In genomic region chr1:92853299-92853698, GRCh38 we compare ENCODE assay signal across 28 cellular contexts. TPM values are rescaled to one million over a fixed set of nuclear protein-coding genes. Genes with fewer than 3 reads are reported as not detected.
DNase-seq lines count a peak whose midpoint lies in the region; ATAC-seq and TF ChIP-seq lines count a peak whose summit lies in the region.
"Had no signal": no experiment of that assay in that cellular context is flagged by ENCODE, and none has a peak within 500 bp of the region (broad histone marks: within the 10 kb centered on the region; RNA-seq: fewer than 3 reads in every experiment).

No MANE protein-coding gene starts in this region.

- TF ChIP-seq POLR2A in spleen (IDR thresholded peaks at IDR 0.05), result no peak

- H3K27me3 Mint-ChIP-seq in naive thymus-derived CD4-positive, alpha-beta T cell, result no peaks in the 10 kb centered on the region
- no peaks in the 10 kb centered on the region for H3K27me3 Mint-ChIP-seq in activated T-cell treated with anti-CD3 and anti-CD28 coated beads, Interleukin-2, amount 50 U/mL, for 72 hours (ENCODE audit: low read depth)
- H3K27me3 Mint-ChIP-seq: activated naive CD8-positive, alpha-beta T cell treated with anti-CD3 and anti-CD28 coated beads, Interleukin-2, amount 10 ng/mL, durations not matched to agents 7 days and 5 days; memory B cell; T-helper 17 cell had no signal

- H3K9me3 ChIP-seq in naive thymus-derived CD4-positive, alpha-beta T cell (ENCODE audit: control insufficient read depth in 2 of 3, low read length in 3 of 3), result no peaks in the 10 kb centered on the region
- H3K9me3 ChIP-seq in spleen, result peaks cover 0 to 4% (median 0%) of the 10 kb centered on the region in 8 donors
- H3K9me3 ChIP-seq: BE2C, ovary, testis had no signal

- no peak overlapping the region for H3K4me3 Mint-ChIP-seq in naive thymus-derived CD4-positive, alpha-beta T cell
- no peak overlapping the region for H3K4me3 Mint-ChIP-seq in activated T-cell treated with anti-CD3 and anti-CD28 coated beads, Interleukin-2, amount 50 U/mL, for 72 hours
- H3K4me3 Mint-ChIP-seq: activated naive CD8-positive, alpha-beta T cell treated with anti-CD3 and anti-CD28 coated beads, Interleukin-2, amount 10 ng/mL, durations not matched to agents 7 days and 5 days; memory B cell; T-helper 17 cell had no signal

- peaks cover 20 to 34% (median 24%) of the 10 kb centered on the region in 7 donors for H3K4me1 Mint-ChIP-seq in naive thymus-derived CD4-positive, alpha-beta T cell
- H3K4me1 Mint-ChIP-seq in activated T-cell treated with anti-CD3 and anti-CD28 coated beads, Interleukin-2, amount 50 U/mL, for 72 hours (ENCODE audit: low read depth), result peaks cover 20% of the 10 kb centered on the region

- no peak for TF ChIP-seq CTCF in spleen (IDR thresholded peaks at IDR 0.05 in 8 of 11, conservative IDR thresholded peaks at IDR 0.05 in 3 of 11)

- intact Hi-C loops in naive thymus-derived CD4-positive, alpha-beta T cell (cut with micrococcal nuclease), result no loop called here
- intact Hi-C loops in spleen (cut with DNase I; ENCODE audit: low total_unique reads), result no loop called here

- H3K9me3 Mint-ChIP-seq in naive thymus-derived CD4-positive, alpha-beta T cell, result peaks cover 0 to 4% (median 0%) of the 10 kb centered on the region in 11 donors
- H3K9me3 Mint-ChIP-seq in activated T-cell treated with anti-CD3 and anti-CD28 coated beads, Interleukin-2, amount 50 U/mL, for 72 hours, result no peaks in the 10 kb centered on the region
- H3K9me3 Mint-ChIP-seq: activated naive CD8-positive, alpha-beta T cell treated with anti-CD3 and anti-CD28 coated beads, Interleukin-2, amount 10 ng/mL, durations not matched to agents 7 days and 5 days; memory B cell had no signal

- H3K4me3 ChIP-seq in naive thymus-derived CD4-positive, alpha-beta T cell (ENCODE audit: low read length), result no peak overlapping the region
- H3K4me3 ChIP-seq in spleen, result no peak overlapping the region
- H3K4me3 ChIP-seq: cardiac muscle cell, ovary, SK-N-MC, testis had no signal

- peak; percentile 64 for DNase-seq in CD1c-positive myeloid dendritic cell (ENCODE audit: extremely low spot score)
- peak; percentile 60 for DNase-seq in NCI-H524 treated with DMSO at 0.1 percent for 48 hours (lab: John Stamatoyannopoulos, UW)
- DNase-seq in SKM-1 treated with dmso at 0.1 percent for 144 hours (lab: John Stamatoyannopoulos, UW; ENCODE audit: unreplicated experiment), result peak; percentile 73
- DNase-seq in naive thymus-derived CD4-positive, alpha-beta T cell, result no peak
- no peak for DNase-seq in NCI-H1417 treated with DMSO at 0.1 percent for 48 hours (lab: John Stamatoyannopoulos, UW)
- no peak for DNase-seq in effector CD8-positive, alpha-beta T cell (lab: John Stamatoyannopoulos, UW)
- DNase-seq in spleen, result no peak
- DNase-seq in activated T-cell treated with anti-CD3 and anti-CD28 coated beads, Interleukin-2, amount 50 U/mL, for 72 hours, result no peak
- DNase-seq: activated CD4-positive, alpha-beta T cell treated with anti-CD3 and anti-CD28 coated beads for 48 hours; activated gamma-delta T cell treated with Interleukin-2 at 50 U/mL for 16 hours; activated naive CD8-positive, alpha-beta T cell treated with anti-CD3 and anti-CD28 coated beads, Interleukin-2, amount 10 ng/mL, durations not matched to agents 7 days and 5 days; aorta; BE2C; effector CD4-positive, alpha-beta T cell; EL; GOT3; left colon; NCI-H1436; NCI-H2081; NCI-H526 treated with DMSO at 0.1 percent for 48 hours; ovary; stimulated activated naive CD8-positive, alpha-beta T cell treated with anti-CD3 and anti-CD28 coated beads, Interleukin-15, Interleukin-2, amounts not matched to agents 100 U/mL and 50 U/mL, for 24 hours; T-helper 17 cell; testis had no signal

- H3K36me3 Mint-ChIP-seq in naive thymus-derived CD4-positive, alpha-beta T cell, result peaks cover 5 to 20% (median 14%) of the 10 kb centered on the region in 5 donors
- H3K36me3 Mint-ChIP-seq in activated T-cell treated with anti-CD3 and anti-CD28 coated beads, Interleukin-2, amount 50 U/mL, for 72 hours (ENCODE audit: insufficient read depth in 2 of 2), result peaks cover 5 to 11% of the 10 kb centered on the region in 2 donors

- no peak overlapping the region for H3K27ac ChIP-seq in naive thymus-derived CD4-positive, alpha-beta T cell (ENCODE audit: low read depth, low read length)
- no peak overlapping the region for H3K27ac ChIP-seq in spleen
- H3K27ac ChIP-seq: cardiac muscle cell, ovary, RWPE1, SK-N-MC, testis had no signal

- no peaks in the 10 kb centered on the region for H3K4me1 ChIP-seq in naive thymus-derived CD4-positive, alpha-beta T cell (ENCODE audit: control insufficient read depth in 2 of 2, insufficient read depth in 2 of 2, low read length in 2 of 2)
- H3K4me1 ChIP-seq in spleen, result peaks cover 0 to 31% (median 13%) of the 10 kb centered on the region in 6 donors
- H3K4me1 ChIP-seq: BE2C, testis had no signal

- H3K36me3 ChIP-seq in naive thymus-derived CD4-positive, alpha-beta T cell (ENCODE audit: control insufficient read depth in 2 of 3, insufficient read depth in 3 of 3, low read length in 3 of 3), result peaks cover 0 to 17% (median 7%) of the 10 kb centered on the region in 3 experiments
- peaks cover 0 to 23% (median 9%) of the 10 kb centered on the region in 6 donors for H3K36me3 ChIP-seq in spleen
- H3K36me3 ChIP-seq: BE2C, ovary had no signal

- WGBS in spleen, 5 donors, result 31 to 63% (median 47%) methylated on average over 2 of the region's 2 CpGs

- POLR2A ChIA-PET in naive thymus-derived CD4-positive, alpha-beta T cell (lab: Charles Lee), result interaction anchor here (1.0 to 1.8 kb wide), 2 partner anchors 21 to 109 kb away, joined by 4 to 5 read pairs; no protein-coding TSS in a partner anchor

- no peak overlapping the region for H3K27ac Mint-ChIP-seq in naive thymus-derived CD4-positive, alpha-beta T cell
- no peak overlapping the region for H3K27ac Mint-ChIP-seq in activated T-cell treated with anti-CD3 and anti-CD28 coated beads, Interleukin-2, amount 50 U/mL, for 72 hours
- H3K27ac Mint-ChIP-seq: activated naive CD8-positive, alpha-beta T cell treated with anti-CD3 and anti-CD28 coated beads, Interleukin-2, amount 10 ng/mL, durations not matched to agents 7 days and 5 days; memory B cell; T-helper 17 cell had no signal

- no peaks in the 10 kb centered on the region for H3K27me3 ChIP-seq in naive thymus-derived CD4-positive, alpha-beta T cell (ENCODE audit: control insufficient read depth in 2 of 2, insufficient read depth in 2 of 2, low read length in 2 of 2)
- H3K27me3 ChIP-seq in spleen (replicated peaks in 1 of 7), result no peaks in the 10 kb centered on the region
- H3K27me3 ChIP-seq: BE2C, cardiac muscle cell, ovary, testis had no signal

- CTCF ChIA-PET in naive thymus-derived CD4-positive, alpha-beta T cell (lab: Charles Lee), result interaction anchor here (0.5 to 2.0 kb wide), 5 partner anchors 21 to 209 kb away, joined by 3 to 8 read pairs (median 3); no protein-coding TSS in a partner anchor

- peak; percentile 52 for ATAC-seq in naive thymus-derived CD4-positive, alpha-beta T cell
- ATAC-seq in activated T-cell treated with anti-CD3 and anti-CD28 coated beads, Interleukin-2, amount 50 U/mL, for 72 hours (replicated peaks in 1 of 2), result no peak
- ATAC-seq: stimulated activated naive CD8-positive, alpha-beta T cell treated with anti-CD3 and anti-CD28 coated beads, Interleukin-15, Interleukin-2, amounts not matched to agents 100 U/mL and 50 U/mL, for 24 hours; T-helper 17 cell had no signal

RNA-seq across cellular contexts. Expression of gene RPL5, which starts 21.5 kb away (rescaled TPM):
- 1,000 to 10,000 TPM in 4 of 5 experiments, 100 to 1,000 TPM in 1; 764 to 1,693 (median 1,596) TPM for total RNA-seq in naive thymus-derived CD4-positive, alpha-beta T cell
- 1,000 to 10,000 TPM; 3,012 to 3,358 TPM for polyA plus RNA-seq in naive thymus-derived CD4-positive, alpha-beta T cell
- total RNA-seq in spleen, result 1,000 to 10,000 TPM in 3 of 7 donors, 100 to 1,000 TPM in 4; 725 to 1,398 (median 908) TPM
- polyA plus RNA-seq in spleen, result 1,000 to 10,000 TPM; 2,758 to 3,739 (median 3,435) TPM
- 1,000 to 10,000 TPM; 1,534 to 1,619 TPM for total RNA-seq in activated T-cell treated with anti-CD3 and anti-CD28 coated beads, Interleukin-2, amount 50 U/mL, for 72 hours

Comparison
In these comparisons a context has a peak if more than half of its experiments do, and no peak if none do; other contexts are left out.
1. DNase-seq: peak in CD1c-positive myeloid dendritic cell (single experiment), NCI-H524 treated with DMSO at 0.1 percent for 48 hours (single experiment) and SKM-1 treated with dmso at 0.1 percent for 144 hours (single experiment); none in naive thymus-derived CD4-positive, alpha-beta T cell (0 of 9), NCI-H1417 treated with DMSO at 0.1 percent for 48 hours (single experiment), effector CD8-positive, alpha-beta T cell (single experiment), spleen (single experiment) and activated T-cell treated with anti-CD3 and anti-CD28 coated beads, Interleukin-2, amount 50 U/mL, for 72 hours (0 of 2).